6 cellular contexts compared by ENCODE assay signal in the genomic region with DNA sequence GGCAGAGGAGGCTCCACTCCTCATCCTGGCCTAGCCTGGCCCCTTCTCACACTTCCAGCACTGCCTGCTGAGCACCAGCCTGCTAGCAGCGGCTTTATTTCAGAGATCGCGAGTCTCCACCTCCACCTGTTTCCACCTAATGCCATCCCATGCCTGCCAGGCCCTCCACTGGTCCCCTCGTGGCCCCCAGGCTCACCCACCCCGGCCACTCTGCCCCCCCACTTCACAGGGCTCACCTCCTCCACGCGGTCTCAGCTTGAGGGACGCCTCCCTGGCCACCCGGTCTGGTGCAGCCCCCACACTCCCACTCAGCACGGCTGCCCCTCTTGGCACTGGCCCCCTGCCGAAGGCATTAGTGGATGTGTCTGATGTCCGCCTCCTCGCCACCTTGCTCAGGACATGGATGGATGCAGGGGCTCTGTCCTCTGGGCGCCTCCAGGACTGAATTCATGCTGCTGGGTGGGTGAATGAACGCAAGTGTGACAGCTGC. TPM values are rescaled to one million over a fixed set of nuclear protein-coding genes. Genes with fewer than 3 reads are reported as not detected.
"Had no signal": no experiment of that assay in that cellular context is flagged by ENCODE, and none has a peak within 500 bp of the region (broad histone marks: within the 10 kb centered on the region; RNA-seq: fewer than 3 reads in every experiment).

No MANE protein-coding gene starts in this region.

- H2AFZ ChIP-seq: GM23338 had no signal

- H3K27ac Mint-ChIP-seq: GM23338, H9, HFFc6 had no signal

- H3K4me3 ChIP-seq: K562 had no signal

- ATAC-seq: K562 had no signal

- H3K4me3 Mint-ChIP-seq: H9, HFFc6 had no signal

- H3K4me1 Mint-ChIP-seq: GM23338 had no signal

- DNase-seq: H9, HCEC 1CT, HFFc6, IMR-90 had no signal

- H3K9me3 Mint-ChIP-seq: GM23338, H9, HFFc6 had no signal

RNA-seq across cellular contexts. Expression of a gene that starts 3.8 kb away (rescaled TPM):
- polyA plus RNA-seq: IMR-90 had no signal
